ENCODE assay signal across 26 cellular contexts in genomic region chr7:35526645-35527044, GRCh38.
"Had no signal": no experiment of that assay in that cellular context is flagged by ENCODE, and none has a peak within 500 bp of the region (broad histone marks: within the 10 kb centered on the region; RNA-seq: fewer than 3 reads in every experiment).

No MANE protein-coding gene starts in this region.

- H3K9me3 ChIP-seq: left lung, lower lobe of right lung, pancreas, prostate gland, sigmoid colon, spleen, suprapubic skin, thoracic aorta, tibial artery, upper lobe of right lung had no signal

- H3K27ac ChIP-seq: left lung, lower lobe of right lung, pancreas, prostate gland, sigmoid colon, spleen, suprapubic skin, thoracic aorta, tibial artery, upper lobe of right lung had no signal

- H3K4me1 ChIP-seq: left lung, lower lobe of right lung, pancreas, prostate gland, sigmoid colon, spleen, suprapubic skin, tibial artery, upper lobe of right lung had no signal

- H3K27me3 ChIP-seq: pancreas, sigmoid colon had no signal

- H3K4me3 ChIP-seq: left lung, lower lobe of right lung, pancreas, prostate gland, sigmoid colon, spleen, suprapubic skin, thoracic aorta, tibial artery, upper lobe of right lung had no signal

- ATAC-seq: left colon; left lung; lower lobe of right lung; naive thymus-derived CD8-positive, alpha-beta T cell; pancreas; right cardiac atrium; stimulated activated effector memory CD8-positive, alpha-beta T cell treated with anti-CD3 and anti-CD28 coated beads, Interleukin-12 subunit alpha, Interleukin-12 subunit beta, amount 100 ng/mL, for 72 hours; upper lobe of right lung had no signal

- DNase-seq: hypothalamus; immature natural killer cell; kidney; left colon; left lung; lower lobe of right lung; mammary epithelial cell; mesenchymal stem cell; naive thymus-derived CD8-positive, alpha-beta T cell; nucleus accumbens; pancreas; posterior cingulate gyrus; retina; right cardiac atrium; sigmoid colon; small intestine; spleen; stimulated activated CD4-positive, alpha-beta T cell treated with anti-CD3 and anti-CD28 coated beads, Interleukin-4, amount 100 ng/mL, for 24 hours; stimulated activated naive CD4-positive, alpha-beta T cell; tibial artery; trophoblast cell; upper lobe of right lung had no signal

- H3K36me3 ChIP-seq: left lung, lower lobe of right lung, pancreas, prostate gland, sigmoid colon, spleen, suprapubic skin, thoracic aorta, tibial artery, upper lobe of right lung had no signal
